Comparison of ENCODE assay signal across 8 cellular contexts in genomic region chr2:68751397-68752339, GRCh38. TPM values are rescaled to one million over a fixed set of nuclear protein-coding genes. Genes with fewer than 3 reads are reported as not detected.
DNase-seq lines count a peak whose midpoint lies in the region; ATAC-seq lines count a peak whose summit lies in the region.

No MANE protein-coding gene starts in this region.

- DNase-seq in NCI-H748 treated with DMSO at 0.1 percent for 48 hours (lab: John Stamatoyannopoulos, UW) (peak; percentile 54), ecto neural progenitor cell (ENCODE audit: low spot score) (peak; percentile 88), mesenchymal stem cell (peak; percentile 87)
- peak; percentile 89 to 91 for DNase-seq in activated CD4-positive, alpha-beta T cell treated with anti-CD3 and anti-CD28 coated beads, Interleukin-2, amount 50 U/mL, for 4 hours
- peak; percentile 78 to 83 for DNase-seq in stimulated activated CD8-positive, alpha-beta memory T cell treated with anti-CD3 and anti-CD28 coated beads, Interleukin-15, amount 100 ng/mL, for 48 hours (ENCODE audit: low read depth in 2 of 2)

- no peaks in the 10 kb centered on the region for H3K27me3 ChIP-seq in BLaER1 treated with 17β-estradiol and CSF1 and Interleukin-3, amounts not matched to agents 10 nM and 100 nM
- H3K27me3 ChIP-seq in mesenchymal stem cell (ENCODE audit: control insufficient read depth in 1 of 2, insufficient read depth in 1 of 2, low read length in 2 of 2) = peaks cover 0 to 3% of the 10 kb centered on the region in 2 experiments

- H4K20me1 ChIP-seq in BLaER1 treated with 17β-estradiol and CSF1 and Interleukin-3, amounts not matched to agents 10 nM and 100 nM = peaks cover 0 to 49% (median 20%) of the 10 kb centered on the region in 11 experiments; a peak in 10 of 22 replicates

- H3K79me1 ChIP-seq in mesenchymal stem cell (replicated peaks; ENCODE audit: low read length, poor library complexity, severe bottlenecking) = no peaks in the 10 kb centered on the region

- peak overlapping the region in 10 of 11 experiments; percentile 12 to 59 (median 52); a peak in 17 of 22 replicates for H3K27ac ChIP-seq in BLaER1 treated with 17β-estradiol and CSF1 and Interleukin-3, amounts not matched to agents 10 nM and 100 nM
- H3K27ac ChIP-seq in mesenchymal stem cell (ENCODE audit: low read length, poor library complexity, severe bottlenecking) = no peak overlapping the region

- no peak overlapping the region for H2BK120ac ChIP-seq in mesenchymal stem cell (ENCODE audit: low read depth, low read length)

- no peak overlapping the region for H2AFZ ChIP-seq in mesenchymal stem cell (ENCODE audit: low read depth, low read length)

- 32% methylated on average over 12 of the region's 15 CpGs for WGBS in mesenchymal stem cell

- no peak overlapping the region for H3K18ac ChIP-seq in mesenchymal stem cell (ENCODE audit: low read depth in 1 of 2, low read length in 2 of 2)

- H2BK12ac ChIP-seq in mesenchymal stem cell (ENCODE audit: low read length in 2 of 2) = no peak overlapping the region

- no peak overlapping the region for H3K14ac ChIP-seq in mesenchymal stem cell (ENCODE audit: low read length in 2 of 2)

- ATAC-seq in GM19351 (IDR thresholded peaks at IDR 0.05; ENCODE audit: unreplicated experiment) (peak; percentile 87), HG03521 (IDR thresholded peaks at IDR 0.05; ENCODE audit: unreplicated experiment) (peak; percentile 92)

- no peak overlapping the region for H3K23ac ChIP-seq in mesenchymal stem cell (ENCODE audit: low read length in 2 of 2)

- H3K4me2 ChIP-seq in BLaER1 treated with 17β-estradiol and CSF1 and Interleukin-3, amounts not matched to agents 10 nM and 100 nM = peak overlapping the region; percentile 32 to 70 (median 48)
- H3K4me2 ChIP-seq in mesenchymal stem cell (ENCODE audit: low read length, poor library complexity, severe bottlenecking) = no peak overlapping the region

- no peak overlapping the region for H4K8ac ChIP-seq in mesenchymal stem cell (ENCODE audit: low read length)

- H2BK15ac ChIP-seq in mesenchymal stem cell (ENCODE audit: low read depth, poor library complexity, severe bottlenecking) = no peak overlapping the region

- no peak overlapping the region for H4K91ac ChIP-seq in mesenchymal stem cell (ENCODE audit: low read length)

- H3K4me3 ChIP-seq in BLaER1 treated with 17β-estradiol and CSF1 and Interleukin-3, amounts not matched to agents 10 nM and 100 nM = no peak overlapping the region
- peak overlapping the region in 1 of 2 experiments; percentile 36 for H3K4me3 ChIP-seq in mesenchymal stem cell (ENCODE audit: insufficient read depth in 1 of 2, low read depth in 1 of 2, low read length in 2 of 2)

- H3K4me1 ChIP-seq in BLaER1 treated with 17β-estradiol and CSF1 and Interleukin-3, amounts not matched to agents 10 nM and 100 nM = peaks cover 62 to 97% (median 72%) of the 10 kb centered on the region in 10 experiments
- H3K4me1 ChIP-seq in mesenchymal stem cell (ENCODE audit: control insufficient read depth, insufficient read depth, low read depth, low read length) = no peaks in the 10 kb centered on the region

- H2BK5ac ChIP-seq in mesenchymal stem cell (ENCODE audit: low read depth, low read length, poor library complexity, severe bottlenecking) = no peak overlapping the region

- peaks cover 37 to 87% (median 59%) of the 10 kb centered on the region in 11 experiments for H3K36me3 ChIP-seq in BLaER1 treated with 17β-estradiol and CSF1 and Interleukin-3, amounts not matched to agents 10 nM and 100 nM
- H3K36me3 ChIP-seq in mesenchymal stem cell (ENCODE audit: control insufficient read depth in 1 of 2, insufficient read depth in 2 of 2, low read depth in 1 of 2, low read length in 2 of 2) = no peaks in the 10 kb centered on the region

- H2AK5ac ChIP-seq in mesenchymal stem cell (ENCODE audit: low read length, severe bottlenecking) = no peak overlapping the region

- peaks cover 8 to 35% (median 24%) of the 10 kb centered on the region in 11 experiments; a peak in 20 of 22 replicates for H3K9me3 ChIP-seq in BLaER1 treated with 17β-estradiol and CSF1 and Interleukin-3, amounts not matched to agents 10 nM and 100 nM (replicated peaks in 1 of 11)
- peaks cover 4% of the 10 kb centered on the region for H3K9me3 ChIP-seq in mesenchymal stem cell (ENCODE audit: control insufficient read depth, low read length)

- no peak overlapping the region for H3K4ac ChIP-seq in mesenchymal stem cell (ENCODE audit: low read depth in 1 of 2, low read length in 2 of 2)

- H3K9ac ChIP-seq in BLaER1 treated with 17β-estradiol and CSF1 and Interleukin-3, amounts not matched to agents 10 nM and 100 nM = peak overlapping the region in 10 of 11 experiments; percentile 0 to 45 (median 30); a peak in 12 of 22 replicates
- peak overlapping the region; percentile 14 for H3K9ac ChIP-seq in mesenchymal stem cell (ENCODE audit: low read length)

RNA-seq across cellular contexts. Expression of gene ARHGAP25, which starts 17.1 kb away (rescaled TPM):
- 0.62 TPM for polyA plus RNA-seq in mesenchymal stem cell (2013, experiment 1 of 2)
- 0.45 TPM for polyA plus RNA-seq in mesenchymal stem cell (2013, experiment 2 of 2)
